In genomic region chr9:108207611-108208051, GRCh38 we compare ENCODE assay signal across 20 cellular contexts.
DNase-seq lines count a peak whose midpoint lies in the region; ATAC-seq and TF ChIP-seq lines count a peak whose summit lies in the region.
"Had no signal": no experiment of that assay in that cellular context is flagged by ENCODE, and none has a peak within 500 bp of the region (broad histone marks: within the 10 kb centered on the region; RNA-seq: fewer than 3 reads in every experiment).

No MANE protein-coding gene starts in this region.

- peaks cover 5% of the 10 kb centered on the region for H3K27me3 Mint-ChIP-seq in mesothelial cell of epicardium (ENCODE audit: low read depth)

- H3K27me3 ChIP-seq in adipocyte (replicated peaks; ENCODE audit: control insufficient read depth, insufficient read depth, low read length), result no peaks in the 10 kb centered on the region
- H3K27me3 ChIP-seq: testis had no signal

- H3K9me3 Mint-ChIP-seq in mesothelial cell of epicardium, result peaks cover 26% of the 10 kb centered on the region
- H3K9me3 Mint-ChIP-seq: T-helper 1 cell treated with Interleukin-12 subunit alpha and Interleukin-12 subunit beta and Interleukin-4 antibody, amounts not matched to agents 30 μg/mL and 1 μg/mL, for 36 hours had no signal

- H3K36me3 Mint-ChIP-seq in mesothelial cell of epicardium, result no peaks in the 10 kb centered on the region

- H3K9me3 ChIP-seq in adipocyte (ENCODE audit: control insufficient read depth, low read length), result peaks cover 5% of the 10 kb centered on the region
- H3K9me3 ChIP-seq: testis had no signal

- no peak for ATAC-seq in HG03520 (IDR thresholded peaks at IDR 0.05; ENCODE audit: unreplicated experiment)

- H3K4me3 ChIP-seq in adipocyte (ENCODE audit: low read length) (no peak overlapping the region), fibroblast of mammary gland (ENCODE audit: control insufficient read depth, low read depth, low read length) (no peak overlapping the region)
- H3K4me3 ChIP-seq: testis had no signal

- peak; percentile 42 for DNase-seq in AG20443 (ENCODE audit: low spot score)
- peak; percentile 75 for DNase-seq in adipocyte (ENCODE audit: low read depth)
- DNase-seq in fibroblast of mammary gland (ENCODE audit: low read depth), result peak; percentile 41
- DNase-seq in pons (ENCODE audit: low spot score), result peak; percentile 69
- no peak for DNase-seq in mesothelial cell of epicardium (ENCODE audit: low spot score in 2 of 2, unreplicated experiment in 2 of 2)
- DNase-seq in LoVo (ENCODE audit: low spot score), result no peak
- no peak for DNase-seq in stimulated activated CD4-positive, alpha-beta T cell treated with anti-CD3 and anti-CD28 coated beads, Interleukin-15, amount 100 ng/mL, for 24 hours
- DNase-seq: activated CD4-positive, CD25-positive, alpha-beta regulatory T cell treated with anti-CD3 and anti-CD28 coated beads, Interleukin-2, amount 50 U/mL, for 72 hours; activated CD8-positive, alpha-beta memory T cell treated with anti-CD3 and anti-CD28 coated beads, Interleukin-2, amount 50 U/mL, for 4 hours; activated naive CD4-positive, alpha-beta T cell treated with Interleukin-2 at 50 U/mL for 16 hours; AML-193; central memory CD4-positive, alpha-beta T cell; HCEC 1CT; MV-4-11; NCI-H2107; NK-92 treated with Interleukin-12 subunit alpha and Interleukin-12 subunit beta, amount 100 ng/mL, for 24 hours; testis had no signal

- H3K9ac ChIP-seq in adipocyte (ENCODE audit: low read length), result no peak overlapping the region
- H3K9ac ChIP-seq: parathyroid adenoma had no signal

- H3K36me3 ChIP-seq in adipocyte (ENCODE audit: control insufficient read depth, insufficient read depth, low read length, severe bottlenecking), result no peaks in the 10 kb centered on the region

- peaks cover 10% of the 10 kb centered on the region for H3K4me1 ChIP-seq in adipocyte (ENCODE audit: control insufficient read depth, insufficient read depth, low read length)
- H3K4me1 ChIP-seq: parathyroid adenoma, testis had no signal

- TF ChIP-seq CTCF in fibroblast of mammary gland (conservative IDR thresholded peaks at IDR 0.05; ENCODE audit: control insufficient read depth, insufficient read depth, low read depth, low read length), result no peak
- no peak for TF ChIP-seq CTCF in mesothelial cell of epicardium (IDR thresholded peaks at IDR 0.05; ENCODE audit: unreplicated experiment)

- H3K4me3 Mint-ChIP-seq in mesothelial cell of epicardium, result no peak overlapping the region
- H3K4me3 Mint-ChIP-seq: T-helper 1 cell treated with Interleukin-12 subunit alpha and Interleukin-12 subunit beta and Interleukin-4 antibody, amounts not matched to agents 30 μg/mL and 1 μg/mL, for 36 hours had no signal

- no peak overlapping the region for H3K27ac Mint-ChIP-seq in mesothelial cell of epicardium
- H3K27ac Mint-ChIP-seq: T-helper 1 cell treated with Interleukin-12 subunit alpha and Interleukin-12 subunit beta and Interleukin-4 antibody, amounts not matched to agents 30 μg/mL and 1 μg/mL, for 36 hours had no signal

- H3K4me1 Mint-ChIP-seq in mesothelial cell of epicardium, result no peaks in the 10 kb centered on the region

Comparison
In these comparisons a context has a peak if more than half of its experiments do, and no peak if none do; other contexts are left out.
1. DNase-seq: peak in AG20443 (single experiment), adipocyte (single experiment), fibroblast of mammary gland (single experiment) and pons (single experiment); none in mesothelial cell of epicardium (0 of 2), LoVo (single experiment) and stimulated activated CD4-positive, alpha-beta T cell treated with anti-CD3 and anti-CD28 coated beads, Interleukin-15, amount 100 ng/mL, for 24 hours (single experiment).